11 cellular contexts compared by ENCODE assay signal in genomic region chr3:28972921-28973320, GRCh38.
A peak's percentile ranks its signal among the peaks of the same experiment; 100 is the strongest.
DNase-seq lines count a peak whose midpoint lies in the region; ATAC-seq and TF ChIP-seq lines count a peak whose summit lies in the region.
"Had no signal": no experiment of that assay in that cellular context is flagged by ENCODE, and none has a peak within 500 bp of the region (broad histone marks: within the 10 kb centered on the region; RNA-seq: fewer than 3 reads in every experiment).

No MANE protein-coding gene starts in this region.

- DNase-seq in AG10803 (ENCODE audit: low read depth): peak; percentile 13
- DNase-seq in cardiac fibroblast (ENCODE audit: low read depth in 2 of 2): peak; percentile 31 to 65
- DNase-seq in mesenteric fat pad (ENCODE audit: low spot score): no peak
- DNase-seq in cerebellar cortex (ENCODE audit: low spot score): no peak
- DNase-seq in central memory CD4-positive, alpha-beta T cell: no peak
- no peak for DNase-seq in T-helper 1 cell
- DNase-seq: hippocampal formation, NCI-H146 had no signal

- H3K4me3 ChIP-seq in AG10803 (ENCODE audit: low read length) (no peak overlapping the region), cardiac fibroblast (replicated peaks in 1 of 2; ENCODE audit: low read depth in 2 of 2, low read length in 2 of 2) (no peak overlapping the region)
- H3K4me3 ChIP-seq: BLaER1 had no signal

- ATAC-seq in GM19397 (IDR thresholded peaks at IDR 0.05; ENCODE audit: unreplicated experiment): peak; percentile 76
- ATAC-seq in HG03354 (IDR thresholded peaks at IDR 0.05; ENCODE audit: poor library complexity, severe bottlenecking, unreplicated experiment): peak; percentile 72

- no peak for TF ChIP-seq CTCF in AG10803 (conservative IDR thresholded peaks at IDR 0.05; ENCODE audit: low read length)
- no peak for TF ChIP-seq CTCF in cardiac fibroblast (IDR thresholded peaks at IDR 0.05; ENCODE audit: low read depth, low read length)

Comparison
In these comparisons a context has a peak if more than half of its experiments do, and no peak if none do; other contexts are left out.
1. DNase-seq: peak in AG10803 (single experiment) and cardiac fibroblast (2 of 2); none in mesenteric fat pad (single experiment), cerebellar cortex (single experiment), central memory CD4-positive, alpha-beta T cell (single experiment) and T-helper 1 cell (0 of 5).